Comparison of ENCODE assay signal across 8 cellular contexts in the genomic region with DNA sequence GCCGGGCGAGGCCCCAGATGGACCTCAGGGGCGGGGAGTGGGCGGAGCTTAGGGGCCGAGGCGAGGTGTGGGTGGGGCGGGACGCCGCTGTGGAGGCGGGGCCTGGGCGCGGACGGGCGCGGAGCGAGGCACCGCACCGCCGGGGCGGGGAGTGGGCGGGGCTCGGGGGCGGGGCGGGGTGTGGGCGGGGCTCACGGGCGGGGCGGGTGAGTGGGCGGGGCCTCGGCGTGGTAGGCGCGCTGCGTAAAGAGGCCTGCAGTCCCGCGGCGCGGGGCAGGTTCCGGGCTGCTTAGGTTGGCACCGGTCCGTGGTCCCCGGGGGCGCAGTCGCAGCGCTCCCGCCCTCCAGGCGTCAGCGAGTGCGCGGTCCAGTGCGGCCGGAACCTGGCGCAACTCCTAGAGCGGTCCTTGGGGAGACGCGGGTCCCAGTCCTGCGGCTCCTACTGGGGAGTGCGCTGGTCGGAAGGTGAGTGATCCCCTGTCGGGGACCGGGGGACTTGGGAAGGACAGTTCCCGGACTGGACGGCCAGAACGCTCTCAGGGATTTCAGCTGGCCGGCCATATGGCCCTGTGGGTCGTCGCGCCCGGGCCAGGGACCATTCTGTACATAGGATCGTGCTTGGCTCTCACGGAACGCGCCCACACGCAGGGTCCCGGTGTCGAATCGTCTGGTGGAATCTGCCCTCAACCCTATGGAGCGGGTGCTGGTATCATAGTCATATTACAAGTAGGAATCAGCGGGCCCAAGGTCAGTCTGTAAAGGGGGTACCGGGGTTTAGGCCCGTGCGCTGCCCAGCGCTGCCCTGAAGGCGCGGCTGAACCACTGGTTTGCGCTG. TPM values are rescaled to one million over a fixed set of nuclear protein-coding genes. Genes with fewer than 3 reads are reported as not detected.
DNase-seq lines count a peak whose midpoint lies in the region; ATAC-seq and TF ChIP-seq lines count a peak whose summit lies in the region.

A gene with protein sequence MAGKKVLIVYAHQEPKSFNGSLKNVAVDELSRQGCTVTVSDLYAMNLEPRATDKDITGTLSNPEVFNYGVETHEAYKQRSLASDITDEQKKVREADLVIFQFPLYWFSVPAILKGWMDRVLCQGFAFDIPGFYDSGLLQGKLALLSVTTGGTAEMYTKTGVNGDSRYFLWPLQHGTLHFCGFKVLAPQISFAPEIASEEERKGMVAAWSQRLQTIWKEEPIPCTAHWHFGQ (plus strand): TSS at position 274 of the 835 bp plus-strand sequence. CDS start 6,659 bp downstream, outside the sequence.

- H3K9ac ChIP-seq in HUES64 (ENCODE audit: low read depth, low read length) = peak within 1 kb of the TSS; percentile 86

- H3K27ac ChIP-seq in HUES64 (ENCODE audit: low read depth, low read length) (peak within 1 kb of the TSS; percentile 52; the same call in 1 of the 2 replicates), Panc1 (ENCODE audit: low read length) (peak within 1 kb of the TSS; percentile 85), esophagus muscularis mucosa (replicated peaks in 1 of 4) (peak within 1 kb of the TSS; percentile 86 to 91 (median 90))

- BruUV-seq in Panc1 (replicated peaks; lab: Mats Ljungman, UMichigan) = no TSS peak

- WGBS in HUES64 = 1% methylated on average over 82 of the region's 86 CpGs
- 57% methylated on average over 7 of the region's 86 CpGs for WGBS in esophagus muscularis mucosa

- in situ Hi-C loops in Panc1 (cut with HindIII; ENCODE audit: low pct_unique_long_range_greater_than_20kb, low sequenced_read_pairs) = no loop called here

- intact Hi-C loops in Panc1 (cut with micrococcal nuclease; ENCODE audit: unreplicated experiment) (loop anchor here (1.0 to 10.0 kb wide), 2 partner anchors 53 to 255 kb away; a partner anchor contains a TSS), esophagus muscularis mucosa (cut with DNase I) (loop anchor here (1.0 kb wide), 1 partner anchor 118 kb away; a partner anchor contains a TSS)

- DNase-seq in D341Med (ENCODE audit: low spot score) = peak; percentile 100
- DNase-seq in Panc1 (ENCODE audit: low read depth, low spot score) = no peak
- DNase-seq in activated T-cell treated with anti-CD3 and anti-CD28 coated beads, Interleukin-2, amount 50 U/mL, for 48 hours = peak; percentile 97 to 98
- DNase-seq in esophagus muscularis mucosa (ENCODE audit: extremely low spot score) = peak; percentile 98
- DNase-seq in myocyte (ENCODE audit: low read depth) = peak; percentile 88
- peak; percentile 75 to 87 for DNase-seq in stimulated activated CD8-positive, alpha-beta memory T cell treated with anti-CD3 and anti-CD28 coated beads, Interleukin-7, amount 100 ng/mL, for 4 hours (ENCODE audit: low read depth in 2 of 2)

- H3K4me1 ChIP-seq in HUES64 (ENCODE audit: insufficient read depth, low read length) (peaks cover 12% of the 10 kb centered on the region; the same call in 1 of the 2 replicates), Panc1 (ENCODE audit: control insufficient read depth, insufficient read depth, low read length) (peaks cover 8% of the 10 kb centered on the region), esophagus muscularis mucosa (peaks cover 25 to 42% (median 33%) of the 10 kb centered on the region in 4 donors)

- CTCF ChIA-PET in Panc1 (lab: Charles Lee) = interaction anchor here (0.5 to 1.1 kb wide), 10 partner anchors 13 to 536 kb away, joined by 3 to 9 read pairs (median 4); no protein-coding TSS in a partner anchor

- TF ChIP-seq POLR2A in esophagus muscularis mucosa (IDR thresholded peaks at IDR 0.05; ENCODE audit: low read depth) = peak; percentile 91

- H3K9me3 ChIP-seq in HUES64 (ENCODE audit: insufficient read depth, low read depth, low read length) (no peaks in the 10 kb centered on the region), Panc1 (ENCODE audit: control insufficient read depth, insufficient read depth, low read depth, low read length) (no peaks in the 10 kb centered on the region), esophagus muscularis mucosa (no peaks in the 10 kb centered on the region)

- no peak for TF ChIP-seq EP300 in esophagus muscularis mucosa (IDR thresholded peaks at IDR 0.05)

- peaks cover 7% of the 10 kb centered on the region; the same call in 1 of the 2 replicates for H3K27me3 ChIP-seq in HUES64 (ENCODE audit: insufficient read depth, low read length)
- no peaks in the 10 kb centered on the region for H3K27me3 ChIP-seq in Panc1 (ENCODE audit: control insufficient read depth, insufficient read depth, low read length)
- H3K27me3 ChIP-seq in esophagus muscularis mucosa = no peaks in the 10 kb centered on the region

- peak; percentile 65 for ATAC-seq in GM21423 (IDR thresholded peaks at IDR 0.05; ENCODE audit: unreplicated experiment)
- ATAC-seq in Panc1 = peak; percentile 90

- peak within 1 kb of the TSS; percentile 95 for H3K4me3 ChIP-seq in HUES64 (ENCODE audit: low read length)
- H3K4me3 ChIP-seq in Panc1 (ENCODE audit: low read depth in 2 of 2, low read length in 2 of 2) = peak within 1 kb of the TSS; percentile 84 to 92
- H3K4me3 ChIP-seq in esophagus muscularis mucosa = peak within 1 kb of the TSS; percentile 81 to 95 (median 92)

- peaks cover 10% of the 10 kb centered on the region for H3K36me3 ChIP-seq in HUES64 (ENCODE audit: insufficient read depth, low read length)
- H3K36me3 ChIP-seq in Panc1 (ENCODE audit: control insufficient read depth, insufficient read depth, low read length) = no peaks in the 10 kb centered on the region; the same call in 1 of the 2 replicates
- H3K36me3 ChIP-seq in esophagus muscularis mucosa = peaks cover 0 to 11% (median 8%) of the 10 kb centered on the region in 4 donors

- TF ChIP-seq CTCF in Panc1 (IDR thresholded peaks at IDR 0.05) = no peak
- no peak for TF ChIP-seq CTCF in esophagus muscularis mucosa (IDR thresholded peaks at IDR 0.05)

- POLR2A ChIA-PET in Panc1 (lab: Charles Lee) = interaction anchor here (0.6 to 1.2 kb wide), 7 partner anchors 10 to 189 kb away, joined by 3 to 13 read pairs (median 6); a partner anchor contains a TSS

RNA-seq across cellular contexts. Expression of the gene that starts here (rescaled TPM):
- 125 TPM for polyA plus RNA-seq in HUES64 (2013, experiment 1 of 2)
- 138 TPM for polyA plus RNA-seq in HUES64 (2013, experiment 2 of 2)
- total RNA-seq in Panc1 (2021; ENCODE audit: unreplicated experiment) (45.7 TPM), esophagus muscularis mucosa (10 to 100 TPM; 22.9 to 31.3 (median 27.2) TPM), myocyte (25.8 and 26.3 TPM in 2 replicates)
- polyA plus RNA-seq in Panc1 (2012; ENCODE audit: insufficient read length) = 49.3 TPM
- 45.4 TPM for polyA plus RNA-seq in myocyte (2012)
